9 cellular contexts compared by ENCODE assay signal in the genomic region with DNA sequence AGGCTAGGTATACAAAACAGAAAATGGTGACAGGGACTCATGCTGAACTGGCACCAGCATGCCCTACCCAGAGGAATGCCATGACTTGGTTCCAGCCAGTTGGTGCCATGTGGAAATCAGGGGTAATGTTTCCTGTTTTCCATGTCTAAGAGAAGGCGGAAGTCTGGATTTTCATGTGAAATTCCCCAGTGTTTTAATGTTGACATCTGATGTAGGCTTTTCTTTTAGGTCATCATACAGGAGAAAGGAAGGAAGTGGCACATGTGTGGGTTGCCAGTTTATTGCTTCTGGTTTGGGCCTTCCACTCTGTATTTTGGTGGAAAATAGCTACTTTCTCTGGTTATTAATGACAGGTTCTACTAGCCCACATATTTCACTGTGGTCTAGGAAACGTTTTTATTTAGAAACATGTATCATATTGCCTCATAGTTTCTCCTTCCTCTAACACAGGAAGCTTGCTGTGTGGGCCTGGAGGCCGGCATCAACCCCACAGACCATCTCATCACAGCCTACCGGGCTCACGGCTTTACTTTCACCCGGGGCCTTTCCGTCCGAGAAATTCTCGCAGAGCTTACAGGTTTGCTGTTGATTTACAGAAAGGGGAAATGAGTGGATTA. TPM values are rescaled to one million over a fixed set of nuclear protein-coding genes. Genes with fewer than 3 reads are reported as not detected.
DNase-seq lines count a peak whose midpoint lies in the region; ATAC-seq lines count a peak whose summit lies in the region.
"Had no signal": no experiment of that assay in that cellular context is flagged by ENCODE, and none has a peak within 500 bp of the region (broad histone marks: within the 10 kb centered on the region; RNA-seq: fewer than 3 reads in every experiment).

No MANE protein-coding gene starts in this region.

- ATAC-seq in GM19397 (IDR thresholded peaks at IDR 0.05; ENCODE audit: unreplicated experiment) (peak; percentile 96), HG03103 (IDR thresholded peaks at IDR 0.05; ENCODE audit: low read depth, unreplicated experiment) (peak; percentile 85), right cardiac atrium (no peak)
- peak; percentile 80 for ATAC-seq in activated CD8-positive, alpha-beta T cell treated with anti-CD3 and anti-CD28 coated beads, Interleukin-2, amount 10 ng/mL, durations not matched to agents 7 days and 5 days

- H3K4me3 ChIP-seq in right cardiac atrium (ENCODE audit: low read length): no peak overlapping the region

- 71% methylated on average over 9 of the region's 9 CpGs for WGBS in right cardiac atrium

- no peaks in the 10 kb centered on the region for H3K9me3 ChIP-seq in right cardiac atrium (ENCODE audit: control insufficient read depth, low read length)

- no peaks in the 10 kb centered on the region for H3K9me3 Mint-ChIP-seq in activated CD8-positive, alpha-beta T cell treated with anti-CD3 and anti-CD28 coated beads, Interleukin-2, amount 10 ng/mL, durations not matched to agents 7 days and 5 days (ENCODE audit: insufficient read depth)

- peaks cover 23% of the 10 kb centered on the region for H3K4me1 Mint-ChIP-seq in activated CD8-positive, alpha-beta T cell treated with anti-CD3 and anti-CD28 coated beads, Interleukin-2, amount 10 ng/mL, durations not matched to agents 7 days and 5 days (ENCODE audit: low read depth)

- DNase-seq in GF-D8 (lab: John Stamatoyannopoulos, UW) (peak; percentile 84), amygdala (lab: John Stamatoyannopoulos, UW) (no peak), NCI-H2107 treated with DMSO at 0.1 percent for 48 hours (lab: John Stamatoyannopoulos, UW; ENCODE audit: unreplicated experiment) (no peak), HuH-7.5 (ENCODE audit: low spot score) (no peak), right cardiac atrium (no peak)
- peak; percentile 23 for DNase-seq in activated CD8-positive, alpha-beta T cell treated with anti-CD3 and anti-CD28 coated beads, Interleukin-2, amount 10 ng/mL, durations not matched to agents 7 days and 5 days
- DNase-seq: NCI-H1436 treated with DMSO at 0.1 percent for 48 hours had no signal

- H3K4me3 Mint-ChIP-seq in activated CD8-positive, alpha-beta T cell treated with anti-CD3 and anti-CD28 coated beads, Interleukin-2, amount 10 ng/mL, durations not matched to agents 7 days and 5 days: peak overlapping the region; percentile 18

- intact Hi-C loops in right cardiac atrium (cut with DNase I): no loop called here

- H3K27ac Mint-ChIP-seq in activated CD8-positive, alpha-beta T cell treated with anti-CD3 and anti-CD28 coated beads, Interleukin-2, amount 10 ng/mL, durations not matched to agents 7 days and 5 days: peak overlapping the region; percentile 87

- H3K36me3 Mint-ChIP-seq in activated CD8-positive, alpha-beta T cell treated with anti-CD3 and anti-CD28 coated beads, Interleukin-2, amount 10 ng/mL, durations not matched to agents 7 days and 5 days (ENCODE audit: low read depth): peaks cover 40% of the 10 kb centered on the region

- no peaks in the 10 kb centered on the region for H3K27me3 ChIP-seq in right cardiac atrium (ENCODE audit: control insufficient read depth, insufficient read depth)

- no peaks in the 10 kb centered on the region for H3K27me3 Mint-ChIP-seq in activated CD8-positive, alpha-beta T cell treated with anti-CD3 and anti-CD28 coated beads, Interleukin-2, amount 10 ng/mL, durations not matched to agents 7 days and 5 days (ENCODE audit: low read depth)

- POLR2A ChIA-PET in activated CD8-positive, alpha-beta T cell treated with anti-CD3 and anti-CD28 coated beads, Interleukin-2, amount 10 ng/mL, durations not matched to agents 7 days and 5 days (lab: Charles Lee): no interaction called here

- H3K4me1 ChIP-seq in right cardiac atrium (ENCODE audit: control insufficient read depth, insufficient read depth, low read length): no peaks in the 10 kb centered on the region

- CTCF ChIA-PET in activated CD8-positive, alpha-beta T cell treated with anti-CD3 and anti-CD28 coated beads, Interleukin-2, amount 10 ng/mL, durations not matched to agents 7 days and 5 days (lab: Charles Lee): interaction anchor here (1.0 kb wide), 2 partner anchors 14 to 21 kb away, joined by 3 to 5 read pairs; no protein-coding TSS in a partner anchor

- no peak overlapping the region for H3K27ac ChIP-seq in right cardiac atrium (ENCODE audit: low read length)

RNA-seq across cellular contexts. Expression of a gene that starts 7.2 kb away (rescaled TPM):
- total RNA-seq in activated CD8-positive, alpha-beta T cell treated with anti-CD3 and anti-CD28 coated beads, Interleukin-2, amount 10 ng/mL, durations not matched to agents 7 days and 5 days: 100 to 1,000 TPM; 154 to 160 TPM
- total RNA-seq in right cardiac atrium: 100 to 1,000 TPM; 623 to 812 (median 766) TPM
- 713 TPM for polyA plus RNA-seq in right cardiac atrium

Comparison
In these comparisons a context has a peak if more than half of its experiments do, and no peak if none do; other contexts are left out.
1. DNase-seq: peak in GF-D8 (single experiment) and activated CD8-positive, alpha-beta T cell treated with anti-CD3 and anti-CD28 coated beads, Interleukin-2, amount 10 ng/mL, durations not matched to agents 7 days and 5 days (single experiment); none in amygdala (0 of 56), NCI-H2107 treated with DMSO at 0.1 percent for 48 hours (single experiment), HuH-7.5 (single experiment) and right cardiac atrium (0 of 3).
2. ATAC-seq: peak in GM19397 (single experiment), HG03103 (single experiment) and activated CD8-positive, alpha-beta T cell treated with anti-CD3 and anti-CD28 coated beads, Interleukin-2, amount 10 ng/mL, durations not matched to agents 7 days and 5 days (single experiment); none in right cardiac atrium (0 of 2).